Comparison of ENCODE assay signal across 31 cellular contexts in the genomic region with DNA sequence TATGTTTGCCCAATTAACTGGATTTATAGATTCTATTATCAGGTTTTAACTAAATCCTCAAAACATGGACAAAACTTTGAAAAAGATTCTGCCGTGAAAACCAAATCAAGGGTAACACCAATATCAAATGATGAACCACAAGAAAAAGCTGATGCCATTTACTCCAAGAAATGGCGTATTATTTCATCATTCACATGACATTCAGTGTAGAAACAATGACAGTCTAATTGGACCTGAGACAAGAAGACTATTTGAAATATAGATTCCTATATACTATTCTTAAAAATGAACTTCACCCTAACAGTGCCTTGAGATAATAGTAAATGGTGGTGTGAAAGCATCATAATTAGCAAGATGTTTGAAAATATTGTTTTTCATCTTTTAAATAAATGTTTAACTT. TPM values are rescaled to one million over a fixed set of nuclear protein-coding genes. Genes with fewer than 3 reads are reported as not detected.
"Had no signal": no experiment of that assay in that cellular context is flagged by ENCODE, and none has a peak within 500 bp of the region (broad histone marks: within the 10 kb centered on the region; RNA-seq: fewer than 3 reads in every experiment).

No MANE protein-coding gene starts in this region.

- H3K4me1 ChIP-seq: stomach, suprapubic skin, testis, thyroid gland, tibial artery, tibial nerve, transverse colon, upper lobe of left lung, upper lobe of right lung, uterus, vagina had no signal

- ATAC-seq: stimulated activated effector memory CD8-positive, alpha-beta T cell treated with anti-CD3 and anti-CD28 coated beads, Interleukin-12 subunit alpha, Interleukin-12 subunit beta, amount 100 ng/mL, for 72 hours; stimulated activated memory B cell treated with anti-CD40 and anti-IgM and Interleukin-4, amounts not matched to agents 10 μg/mL and 1 μg/mL and 100 μg/mL, for 72 hours; stimulated activated naive B cell treated with anti-CD40 and anti-IgM and Interleukin-4, amounts not matched to agents 10 μg/mL and 1 μg/mL and 100 μg/mL, for 72 hours; stimulated activated naive CD8-positive, alpha-beta T cell treated with anti-CD3 and anti-CD28 coated beads, Interleukin-15, amount 100 ng/mL, for 72 hours; stimulated activated naive CD8-positive, alpha-beta T cell treated with anti-CD3 and anti-CD28 coated beads, Interleukin-15, Interleukin-2, amounts not matched to agents 100 U/mL and 50 U/mL, for 24 hours; upper lobe of right lung had no signal

- H3K27ac ChIP-seq: stomach, suprapubic skin, testis, thoracic aorta, thyroid gland, tibial artery, tibial nerve, transverse colon, upper lobe of left lung, upper lobe of right lung, uterus, vagina had no signal

- H3K9me3 ChIP-seq: stomach, suprapubic skin, testis, thoracic aorta, thyroid gland, tibial artery, tibial nerve, transverse colon, upper lobe of left lung, upper lobe of right lung, uterus, vagina had no signal

- H3K4me3 ChIP-seq: stomach, suprapubic skin, testis, thoracic aorta, thyroid gland, tibial artery, tibial nerve, transverse colon, upper lobe of left lung, upper lobe of right lung, uterus, vagina had no signal

- DNase-seq: stimulated activated CD4-positive, alpha-beta T cell treated with anti-CD3 and anti-CD28 coated beads, Interleukin-2, amount 100 ng/mL, for 48 hours; stimulated activated CD4-positive, alpha-beta T cell treated with anti-CD3 and anti-CD28 coated beads, Interleukin-4, amount 100 ng/mL, for 1 hour; stimulated activated CD4-positive, alpha-beta T cell treated with anti-CD3 and anti-CD28 coated beads, Interleukin-4, amount 100 ng/mL, for 24 hours; stimulated activated CD4-positive, alpha-beta T cell treated with anti-CD3 and anti-CD28 coated beads, Interleukin-4, amount 100 ng/mL, for 4 hours; stimulated activated CD8-positive, alpha-beta memory T cell treated with anti-CD3 and anti-CD28 coated beads, Interleukin-4, amount 100 ng/mL, for 48 hours; stimulated activated naive B cell treated with anti-CD40 and anti-IgM and Interleukin-4, amounts not matched to agents 10 μg/mL and 1 μg/mL and 100 μg/mL, for 72 hours; stimulated activated naive CD4-positive, alpha-beta T cell; stimulated activated naive CD4-positive, alpha-beta T cell treated with Interleukin-2 at 50 U/mL for 16 hours; stimulated activated naive CD8-positive, alpha-beta T cell treated with anti-CD3 and anti-CD28 coated beads, Interleukin-15, amount 100 ng/mL, for 72 hours; stimulated activated naive CD8-positive, alpha-beta T cell treated with anti-CD3 and anti-CD28 coated beads, Interleukin-15, Interleukin-2, amounts not matched to agents 100 U/mL and 50 U/mL, for 24 hours; stomach; substantia nigra; testis; thyroid gland; tibial artery; transverse colon; trophoblast cell; upper lobe of left lung; upper lobe of right lung; uterus had no signal

- H3K27me3 ChIP-seq: stomach, suprapubic skin, testis, thyroid gland, tibial artery, tibial nerve, transverse colon, upper lobe of left lung, upper lobe of right lung, uterus, vagina had no signal

- FAIRE-seq: urothelium cell line had no signal

- H3K36me3 ChIP-seq: stomach, suprapubic skin, thoracic aorta, thyroid gland, tibial artery, tibial nerve, transverse colon, upper lobe of left lung, upper lobe of right lung, uterus, vagina had no signal

RNA-seq across cellular contexts. Expression of a gene that starts 4.8 kb away (rescaled TPM):
- total RNA-seq: stomach, subcutaneous adipose tissue, suprapubic skin, temporal lobe, thoracic aorta, tibial nerve, transverse colon, upper lobe of left lung, upper lobe of right lung, ureter, urinary bladder, vagina had no signal
- polyA plus RNA-seq: stomach, urinary bladder had no signal
